Comparison of ENCODE assay signal across 30 cellular contexts in genomic region chr1:213821175-213821942, GRCh38.
"Had no signal": no experiment of that assay in that cellular context is flagged by ENCODE, and none has a peak within 500 bp of the region (broad histone marks: within the 10 kb centered on the region; RNA-seq: fewer than 3 reads in every experiment).

No MANE protein-coding gene starts in this region.

- H2AFZ ChIP-seq: hepatocyte had no signal

- DNase-seq: colonic mucosa; effector CD8-positive, alpha-beta T cell; endodermal cell; foreskin fibroblast; heart left ventricle; kidney; left cardiac atrium; mesenchymal stem cell; midbrain; naive thymus-derived CD8-positive, alpha-beta T cell; nephron progenitor cell; occipital lobe; pancreas; stimulated activated CD4-positive, alpha-beta T cell treated with anti-CD3 and anti-CD28 coated beads, Interleukin-12 subunit alpha, Interleukin-12 subunit beta, amount 100 ng/mL, for 4 hours; stimulated activated CD4-positive, alpha-beta T cell treated with anti-CD3 and anti-CD28 coated beads, Interleukin-1b, Interleukin-23, amount 100 ng/mL, for 48 hours; stimulated activated CD4-positive, alpha-beta T cell treated with anti-CD3 and anti-CD28 coated beads, Interleukin-4, amount 100 ng/mL, for 24 hours; stimulated activated naive CD4-positive, alpha-beta T cell treated with Interleukin-2 at 50 U/mL for 16 hours; stomach; trophoblast cell had no signal

- H3K4me2 ChIP-seq: hepatocyte, smooth muscle cell had no signal

- H3K79me2 ChIP-seq: hepatocyte had no signal

- H3K4me3 ChIP-seq: colonic mucosa, gastroesophageal sphincter, heart left ventricle, hepatocyte, lung, pancreas, smooth muscle cell, stomach, thyroid gland, vagina had no signal

- H3K27ac ChIP-seq: colonic mucosa, epithelial cell of prostate, gastroesophageal sphincter, heart left ventricle, hepatocyte, pancreas, stomach, thyroid gland, vagina had no signal

- H3K27ac Mint-ChIP-seq: dendritic cell treated with granulocyte-macrophage colony-stimulating factor and Interleukin-4, amounts not matched to agents 40 ng/mL and 50 ng/mL, for 4 days; endodermal cell; naive thymus-derived CD8-positive, alpha-beta T cell; nephron progenitor cell; stimulated activated effector memory CD8-positive, alpha-beta T cell treated with anti-CD3 and anti-CD28 coated beads, Interleukin-12 subunit alpha, Interleukin-12 subunit beta, amount 100 ng/mL, for 72 hours had no signal

- FAIRE-seq: kidney, pancreas had no signal

- H3K9me3 Mint-ChIP-seq: dendritic cell treated with granulocyte-macrophage colony-stimulating factor and Interleukin-4, amounts not matched to agents 40 ng/mL and 50 ng/mL, for 4 days; endodermal cell; nephron progenitor cell; stimulated activated effector memory CD8-positive, alpha-beta T cell treated with anti-CD3 and anti-CD28 coated beads, Interleukin-12 subunit alpha, Interleukin-12 subunit beta, amount 100 ng/mL, for 72 hours had no signal

- H3K4me3 Mint-ChIP-seq: dendritic cell treated with granulocyte-macrophage colony-stimulating factor and Interleukin-4, amounts not matched to agents 40 ng/mL and 50 ng/mL, for 4 days; endodermal cell; naive thymus-derived CD8-positive, alpha-beta T cell; nephron progenitor cell; stimulated activated effector memory CD8-positive, alpha-beta T cell treated with anti-CD3 and anti-CD28 coated beads, Interleukin-12 subunit alpha, Interleukin-12 subunit beta, amount 100 ng/mL, for 72 hours had no signal

- H3K27me3 ChIP-seq: colonic mucosa, gastroesophageal sphincter, heart left ventricle, hepatocyte, pancreas, stomach, thyroid gland, vagina had no signal

- H3K36me3 ChIP-seq: colonic mucosa, gastroesophageal sphincter, heart left ventricle, pancreas, stomach, thyroid gland, vagina had no signal

- H3K27me3 Mint-ChIP-seq: dendritic cell treated with granulocyte-macrophage colony-stimulating factor and Interleukin-4, amounts not matched to agents 40 ng/mL and 50 ng/mL, for 4 days had no signal

- H3K9me3 ChIP-seq: colonic mucosa, gastroesophageal sphincter, heart left ventricle, pancreas, stomach, thyroid gland, vagina had no signal

- H3K4me1 Mint-ChIP-seq: endodermal cell; naive thymus-derived CD8-positive, alpha-beta T cell; nephron progenitor cell; stimulated activated effector memory CD8-positive, alpha-beta T cell treated with anti-CD3 and anti-CD28 coated beads, Interleukin-12 subunit alpha, Interleukin-12 subunit beta, amount 100 ng/mL, for 72 hours had no signal

- H3K4me1 ChIP-seq: colonic mucosa, gastroesophageal sphincter, pancreas, stomach, thyroid gland, vagina had no signal

- ATAC-seq: esophagus mucosa; gastroesophageal sphincter; heart left ventricle; left cardiac atrium; naive thymus-derived CD8-positive, alpha-beta T cell; sciatic nerve; stimulated activated effector memory CD8-positive, alpha-beta T cell treated with anti-CD3 and anti-CD28 coated beads, Interleukin-12 subunit alpha, Interleukin-12 subunit beta, amount 100 ng/mL, for 72 hours had no signal

- H3K36me3 Mint-ChIP-seq: naive thymus-derived CD8-positive, alpha-beta T cell; stimulated activated effector memory CD8-positive, alpha-beta T cell treated with anti-CD3 and anti-CD28 coated beads, Interleukin-12 subunit alpha, Interleukin-12 subunit beta, amount 100 ng/mL, for 72 hours had no signal
